In the genomic region with DNA sequence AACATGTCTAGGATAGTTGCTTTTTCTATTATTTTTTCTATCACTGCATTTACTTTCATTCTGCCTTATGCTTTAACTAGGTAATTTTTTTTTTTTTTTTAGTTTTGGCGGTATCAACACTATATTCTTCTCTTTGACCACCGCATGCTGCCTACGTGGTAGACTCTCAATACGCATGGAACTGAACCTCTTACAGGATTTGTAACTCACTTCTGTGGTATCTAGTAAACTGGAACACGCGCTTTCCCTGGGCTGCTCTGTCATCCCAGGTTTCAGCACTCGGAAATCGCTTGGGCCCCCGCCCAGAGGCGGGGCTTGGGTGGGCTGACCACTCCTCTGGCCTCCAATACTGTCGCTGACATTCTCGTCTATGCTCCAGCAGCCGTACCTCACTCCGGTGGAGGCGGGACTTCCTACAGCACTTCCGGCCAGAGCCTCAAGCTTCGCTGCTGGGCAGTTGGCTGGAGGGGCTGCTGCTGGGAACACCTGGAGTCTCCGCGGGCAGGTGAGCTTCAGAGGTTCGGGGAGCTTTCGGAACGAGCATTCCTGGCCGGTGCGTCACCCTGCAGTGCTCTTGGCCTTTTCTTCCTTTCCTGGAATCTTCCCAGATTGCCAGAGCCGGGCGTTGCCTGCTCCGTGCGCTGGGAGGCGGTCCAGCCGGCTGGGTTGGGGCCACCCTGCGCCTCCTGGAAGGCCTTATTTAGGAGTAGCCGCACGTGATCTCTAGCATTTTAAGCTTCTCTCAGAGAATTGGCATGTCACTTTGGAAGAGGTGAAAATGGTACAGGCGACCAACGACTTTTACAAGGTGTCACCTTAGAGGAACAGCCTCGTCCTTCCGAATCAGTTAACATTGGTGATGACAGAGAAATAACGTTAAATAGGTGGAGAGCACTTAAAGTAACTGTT, we compare ENCODE assay signal across 1 cellular context.
TF ChIP-seq lines count a peak whose summit lies in the region.

A gene with protein sequence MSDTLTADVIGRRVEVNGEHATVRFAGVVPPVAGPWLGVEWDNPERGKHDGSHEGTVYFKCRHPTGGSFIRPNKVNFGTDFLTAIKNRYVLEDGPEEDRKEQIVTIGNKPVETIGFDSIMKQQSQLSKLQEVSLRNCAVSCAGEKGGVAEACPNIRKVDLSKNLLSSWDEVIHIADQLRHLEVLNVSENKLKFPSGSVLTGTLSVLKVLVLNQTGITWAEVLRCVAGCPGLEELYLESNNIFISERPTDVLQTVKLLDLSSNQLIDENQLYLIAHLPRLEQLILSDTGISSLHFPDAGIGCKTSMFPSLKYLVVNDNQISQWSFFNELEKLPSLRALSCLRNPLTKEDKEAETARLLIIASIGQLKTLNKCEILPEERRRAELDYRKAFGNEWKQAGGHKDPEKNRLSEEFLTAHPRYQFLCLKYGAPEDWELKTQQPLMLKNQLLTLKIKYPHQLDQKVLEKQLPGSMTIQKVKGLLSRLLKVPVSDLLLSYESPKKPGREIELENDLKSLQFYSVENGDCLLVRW (plus strand): TSS at position 428 of the 909 bp plus-strand sequence. CDS start 12,623 bp downstream, outside the sequence.

TF ChIP-seq in HEK293, 187 proteins besides CTCF, POLR2A, EP300 and RAD21 (continued from another document and continues in another):
- TF ChIP-seq, protein P1, sequence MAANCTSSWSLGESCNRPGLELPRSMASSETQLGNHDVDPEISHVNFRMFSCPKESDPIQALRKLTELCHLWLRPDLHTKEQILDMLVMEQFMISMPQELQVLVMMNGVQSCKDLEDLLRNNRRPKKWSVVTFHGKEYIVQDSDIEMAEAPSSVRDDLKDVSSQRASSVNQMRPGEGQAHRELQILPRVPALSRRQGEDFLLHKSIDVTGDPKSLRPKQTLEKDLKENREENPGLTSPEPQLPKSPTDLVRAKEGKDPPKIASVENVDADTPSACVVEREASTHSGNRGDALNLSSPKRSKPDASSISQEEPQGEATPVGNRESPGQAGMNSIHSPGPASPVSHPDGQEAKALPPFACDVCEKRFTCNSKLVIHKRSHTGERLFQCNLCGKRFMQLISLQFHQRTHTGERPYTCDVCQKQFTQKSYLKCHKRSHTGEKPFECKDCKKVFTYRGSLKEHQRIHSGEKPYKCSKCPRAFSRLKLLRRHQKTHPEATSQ (tag by site-specific recombination; IDR thresholded peaks at IDR 0.05) = 0 out of 2 replicates have a peak, but pooled peaks have one; percentile 36
- TF ChIP-seq BCL11B (tag by site-specific recombination; IDR thresholded peaks at IDR 0.05; ENCODE audit: low read depth) (peak; percentile 85; the same call in 1 of the 2 replicates), ZNF571 (tag by site-specific recombination; IDR thresholded peaks at IDR 0.05) (no peak), TRIM28 (IDR thresholded peaks at IDR 0.05; ENCODE audit: borderline replicate concordance, low read length) (no peak), ZNF558 (tag by site-specific recombination; IDR thresholded peaks at IDR 0.05) (peak; percentile 46; the same call in 1 of the 2 replicates), ZNF184 (tag by site-specific recombination; IDR thresholded peaks at IDR 0.05) (peak; percentile 62), ZNF175 (tag by site-specific recombination; IDR thresholded peaks at IDR 0.05) (no peak), ZNF548 (tag by site-specific recombination; IDR thresholded peaks at IDR 0.05) (no peak), ZNF585B (tag by site-specific recombination; IDR thresholded peaks at IDR 0.05) (no peak), YY2 (tag by site-specific recombination; IDR thresholded peaks at IDR 0.05) (no peak), ZNF157 (tag by site-specific recombination; IDR thresholded peaks at IDR 0.05) (no peak), ZNF777 (tag by site-specific recombination; IDR thresholded peaks at IDR 0.05; ENCODE audit: borderline replicate concordance) (no peak), SALL2 (tag by site-specific recombination; IDR thresholded peaks at IDR 0.05; ENCODE audit: borderline replicate concordance) (no peak), PRDM1 (tag by site-specific recombination; IDR thresholded peaks at IDR 0.05) (peak; percentile 87), ZNF350 (tag by site-specific recombination; IDR thresholded peaks at IDR 0.05) (no peak), HOXA7 (CRISPR knock-in tag; IDR thresholded peaks at IDR 0.05; ENCODE audit: borderline replicate concordance) (no peak), ZNF561 (tag by site-specific recombination; IDR thresholded peaks at IDR 0.05; ENCODE audit: borderline replicate concordance) (peak; percentile 87), ZNF549 (tag by site-specific recombination; IDR thresholded peaks at IDR 0.05) (no peak), ZNF621 (tag by site-specific recombination; IDR thresholded peaks at IDR 0.05) (no peak), KLF8 (tag by site-specific recombination; IDR thresholded peaks at IDR 0.05) (peak; percentile 89), ZNF324 (tag by site-specific recombination; IDR thresholded peaks at IDR 0.05) (peak; percentile 64; the same call in 1 of the 2 replicates), TCF7L2 (IDR thresholded peaks at IDR 0.05; ENCODE audit: borderline replicate concordance, low read depth, low read length) (no peak), ZNF266 (tag by site-specific recombination; IDR thresholded peaks at IDR 0.05; ENCODE audit: low read depth) (no peak), SETDB1 (IDR thresholded peaks at IDR 0.05; ENCODE audit: insufficient read length, low read length) (no peak), ZNF155 (tag by site-specific recombination; IDR thresholded peaks at IDR 0.05) (no peak)
- TF ChIP-seq, protein P2, sequence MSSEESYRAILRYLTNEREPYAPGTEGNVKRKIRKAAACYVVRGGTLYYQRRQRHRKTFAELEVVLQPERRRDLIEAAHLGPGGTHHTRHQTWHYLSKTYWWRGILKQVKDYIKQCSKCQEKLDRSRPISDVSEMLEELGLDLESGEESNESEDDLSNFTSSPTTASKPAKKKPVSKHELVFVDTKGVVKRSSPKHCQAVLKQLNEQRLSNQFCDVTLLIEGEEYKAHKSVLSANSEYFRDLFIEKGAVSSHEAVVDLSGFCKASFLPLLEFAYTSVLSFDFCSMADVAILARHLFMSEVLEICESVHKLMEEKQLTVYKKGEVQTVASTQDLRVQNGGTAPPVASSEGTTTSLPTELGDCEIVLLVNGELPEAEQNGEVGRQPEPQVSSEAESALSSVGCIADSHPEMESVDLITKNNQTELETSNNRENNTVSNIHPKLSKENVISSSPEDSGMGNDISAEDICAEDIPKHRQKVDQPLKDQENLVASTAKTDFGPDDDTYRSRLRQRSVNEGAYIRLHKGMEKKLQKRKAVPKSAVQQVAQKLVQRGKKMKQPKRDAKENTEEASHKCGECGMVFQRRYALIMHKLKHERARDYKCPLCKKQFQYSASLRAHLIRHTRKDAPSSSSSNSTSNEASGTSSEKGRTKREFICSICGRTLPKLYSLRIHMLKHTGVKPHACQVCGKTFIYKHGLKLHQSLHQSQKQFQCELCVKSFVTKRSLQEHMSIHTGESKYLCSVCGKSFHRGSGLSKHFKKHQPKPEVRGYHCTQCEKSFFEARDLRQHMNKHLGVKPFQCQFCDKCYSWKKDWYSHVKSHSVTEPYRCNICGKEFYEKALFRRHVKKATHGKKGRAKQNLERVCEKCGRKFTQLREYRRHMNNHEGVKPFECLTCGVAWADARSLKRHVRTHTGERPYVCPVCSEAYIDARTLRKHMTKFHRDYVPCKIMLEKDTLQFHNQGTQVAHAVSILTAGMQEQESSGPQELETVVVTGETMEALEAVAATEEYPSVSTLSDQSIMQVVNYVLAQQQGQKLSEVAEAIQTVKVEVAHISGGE (tag by site-specific recombination; conservative IDR thresholded peaks at IDR 0.05; ENCODE audit: low read depth) = peak; percentile 66
- TF ChIP-seq, protein P3, sequence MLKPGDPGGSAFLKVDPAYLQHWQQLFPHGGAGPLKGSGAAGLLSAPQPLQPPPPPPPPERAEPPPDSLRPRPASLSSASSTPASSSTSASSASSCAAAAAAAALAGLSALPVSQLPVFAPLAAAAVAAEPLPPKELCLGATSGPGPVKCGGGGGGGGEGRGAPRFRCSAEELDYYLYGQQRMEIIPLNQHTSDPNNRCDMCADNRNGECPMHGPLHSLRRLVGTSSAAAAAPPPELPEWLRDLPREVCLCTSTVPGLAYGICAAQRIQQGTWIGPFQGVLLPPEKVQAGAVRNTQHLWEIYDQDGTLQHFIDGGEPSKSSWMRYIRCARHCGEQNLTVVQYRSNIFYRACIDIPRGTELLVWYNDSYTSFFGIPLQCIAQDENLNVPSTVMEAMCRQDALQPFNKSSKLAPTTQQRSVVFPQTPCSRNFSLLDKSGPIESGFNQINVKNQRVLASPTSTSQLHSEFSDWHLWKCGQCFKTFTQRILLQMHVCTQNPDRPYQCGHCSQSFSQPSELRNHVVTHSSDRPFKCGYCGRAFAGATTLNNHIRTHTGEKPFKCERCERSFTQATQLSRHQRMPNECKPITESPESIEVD (tag by site-specific recombination; IDR thresholded peaks at IDR 0.05) = no peak
- TF ChIP-seq, protein P4, sequence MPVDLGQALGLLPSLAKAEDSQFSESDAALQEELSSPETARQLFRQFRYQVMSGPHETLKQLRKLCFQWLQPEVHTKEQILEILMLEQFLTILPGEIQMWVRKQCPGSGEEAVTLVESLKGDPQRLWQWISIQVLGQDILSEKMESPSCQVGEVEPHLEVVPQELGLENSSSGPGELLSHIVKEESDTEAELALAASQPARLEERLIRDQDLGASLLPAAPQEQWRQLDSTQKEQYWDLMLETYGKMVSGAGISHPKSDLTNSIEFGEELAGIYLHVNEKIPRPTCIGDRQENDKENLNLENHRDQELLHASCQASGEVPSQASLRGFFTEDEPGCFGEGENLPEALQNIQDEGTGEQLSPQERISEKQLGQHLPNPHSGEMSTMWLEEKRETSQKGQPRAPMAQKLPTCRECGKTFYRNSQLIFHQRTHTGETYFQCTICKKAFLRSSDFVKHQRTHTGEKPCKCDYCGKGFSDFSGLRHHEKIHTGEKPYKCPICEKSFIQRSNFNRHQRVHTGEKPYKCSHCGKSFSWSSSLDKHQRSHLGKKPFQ (tag by site-specific recombination; IDR thresholded peaks at IDR 0.05) = no peak
- TF ChIP-seq, protein P5, sequence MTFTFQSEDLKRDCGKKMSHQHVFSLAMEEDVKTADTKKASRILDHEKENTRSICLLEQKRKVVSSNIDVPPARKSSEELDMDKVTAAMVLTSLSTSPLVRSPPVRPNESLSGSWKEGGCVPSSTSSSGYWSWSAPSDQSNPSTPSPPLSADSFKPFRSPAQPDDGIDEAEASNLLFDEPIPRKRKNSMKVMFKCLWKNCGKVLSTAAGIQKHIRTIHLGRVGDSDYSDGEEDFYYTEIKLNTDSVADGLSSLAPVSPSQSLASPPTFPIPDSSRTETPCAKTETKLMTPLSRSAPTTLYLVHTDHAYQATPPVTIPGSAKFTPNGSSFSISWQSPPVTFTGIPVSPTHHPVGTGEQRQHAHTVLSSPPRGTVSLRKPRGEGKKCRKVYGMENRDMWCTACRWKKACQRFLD (tag by site-specific recombination; IDR thresholded peaks at IDR 0.05) = no peak
- TF ChIP-seq, protein P6, sequence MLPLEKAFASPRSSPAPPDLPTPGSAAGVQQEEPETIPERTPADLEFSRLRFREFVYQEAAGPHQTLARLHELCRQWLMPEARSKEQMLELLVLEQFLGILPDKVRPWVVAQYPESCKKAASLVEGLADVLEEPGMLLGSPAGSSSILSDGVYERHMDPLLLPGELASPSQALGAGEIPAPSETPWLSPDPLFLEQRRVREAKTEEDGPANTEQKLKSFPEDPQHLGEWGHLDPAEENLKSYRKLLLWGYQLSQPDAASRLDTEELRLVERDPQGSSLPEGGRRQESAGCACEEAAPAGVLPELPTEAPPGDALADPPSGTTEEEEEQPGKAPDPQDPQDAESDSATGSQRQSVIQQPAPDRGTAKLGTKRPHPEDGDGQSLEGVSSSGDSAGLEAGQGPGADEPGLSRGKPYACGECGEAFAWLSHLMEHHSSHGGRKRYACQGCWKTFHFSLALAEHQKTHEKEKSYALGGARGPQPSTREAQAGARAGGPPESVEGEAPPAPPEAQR (tag by site-specific recombination; IDR thresholded peaks at IDR 0.05) = no peak
- TF ChIP-seq, protein P7, sequence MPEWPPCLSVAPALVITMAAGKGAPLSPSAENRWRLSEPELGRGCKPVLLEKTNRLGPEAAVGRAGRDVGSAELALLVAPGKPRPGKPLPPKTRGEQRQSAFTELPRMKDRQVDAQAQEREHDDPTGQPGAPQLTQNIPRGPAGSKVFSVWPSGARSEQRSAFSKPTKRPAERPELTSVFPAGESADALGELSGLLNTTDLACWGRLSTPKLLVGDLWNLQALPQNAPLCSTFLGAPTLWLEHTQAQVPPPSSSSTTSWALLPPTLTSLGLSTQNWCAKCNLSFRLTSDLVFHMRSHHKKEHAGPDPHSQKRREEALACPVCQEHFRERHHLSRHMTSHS (tag by site-specific recombination; IDR thresholded peaks at IDR 0.05) = no peak
- TF ChIP-seq, protein P8, sequence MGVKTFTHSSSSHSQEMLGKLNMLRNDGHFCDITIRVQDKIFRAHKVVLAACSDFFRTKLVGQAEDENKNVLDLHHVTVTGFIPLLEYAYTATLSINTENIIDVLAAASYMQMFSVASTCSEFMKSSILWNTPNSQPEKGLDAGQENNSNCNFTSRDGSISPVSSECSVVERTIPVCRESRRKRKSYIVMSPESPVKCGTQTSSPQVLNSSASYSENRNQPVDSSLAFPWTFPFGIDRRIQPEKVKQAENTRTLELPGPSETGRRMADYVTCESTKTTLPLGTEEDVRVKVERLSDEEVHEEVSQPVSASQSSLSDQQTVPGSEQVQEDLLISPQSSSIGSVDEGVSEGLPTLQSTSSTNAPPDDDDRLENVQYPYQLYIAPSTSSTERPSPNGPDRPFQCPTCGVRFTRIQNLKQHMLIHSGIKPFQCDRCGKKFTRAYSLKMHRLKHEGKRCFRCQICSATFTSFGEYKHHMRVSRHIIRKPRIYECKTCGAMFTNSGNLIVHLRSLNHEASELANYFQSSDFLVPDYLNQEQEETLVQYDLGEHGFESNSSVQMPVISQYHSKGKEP (tag by site-specific recombination; IDR thresholded peaks at IDR 0.05) = no peak
- TF ChIP-seq, protein P9, sequence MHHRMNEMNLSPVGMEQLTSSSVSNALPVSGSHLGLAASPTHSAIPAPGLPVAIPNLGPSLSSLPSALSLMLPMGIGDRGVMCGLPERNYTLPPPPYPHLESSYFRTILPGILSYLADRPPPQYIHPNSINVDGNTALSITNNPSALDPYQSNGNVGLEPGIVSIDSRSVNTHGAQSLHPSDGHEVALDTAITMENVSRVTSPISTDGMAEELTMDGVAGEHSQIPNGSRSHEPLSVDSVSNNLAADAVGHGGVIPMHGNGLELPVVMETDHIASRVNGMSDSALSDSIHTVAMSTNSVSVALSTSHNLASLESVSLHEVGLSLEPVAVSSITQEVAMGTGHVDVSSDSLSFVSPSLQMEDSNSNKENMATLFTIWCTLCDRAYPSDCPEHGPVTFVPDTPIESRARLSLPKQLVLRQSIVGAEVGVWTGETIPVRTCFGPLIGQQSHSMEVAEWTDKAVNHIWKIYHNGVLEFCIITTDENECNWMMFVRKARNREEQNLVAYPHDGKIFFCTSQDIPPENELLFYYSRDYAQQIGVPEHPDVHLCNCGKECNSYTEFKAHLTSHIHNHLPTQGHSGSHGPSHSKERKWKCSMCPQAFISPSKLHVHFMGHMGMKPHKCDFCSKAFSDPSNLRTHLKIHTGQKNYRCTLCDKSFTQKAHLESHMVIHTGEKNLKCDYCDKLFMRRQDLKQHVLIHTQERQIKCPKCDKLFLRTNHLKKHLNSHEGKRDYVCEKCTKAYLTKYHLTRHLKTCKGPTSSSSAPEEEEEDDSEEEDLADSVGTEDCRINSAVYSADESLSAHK (tag by site-specific recombination; IDR thresholded peaks at IDR 0.05) = no peak
